Comparison of ENCODE assay signal across 15 cellular contexts in genomic region chr20:10306440-10307358, GRCh38.
DNase-seq lines count a peak whose midpoint lies in the region; ATAC-seq, FAIRE-seq and TF ChIP-seq lines count a peak whose summit lies in the region.
"Had no signal": no experiment of that assay in that cellular context is flagged by ENCODE, and none has a peak within 500 bp of the region (broad histone marks: within the 10 kb centered on the region; RNA-seq: fewer than 3 reads in every experiment).

No MANE protein-coding gene starts in this region.

- H3K27me3 Mint-ChIP-seq in natural killer cell treated with Interleukin-12 subunit alpha and Interleukin-12 subunit beta and Interleukin-15 and Interleukin-18, amount 100 ng/mL, for 72 hours, result peaks cover 10 to 25% of the 10 kb centered on the region in 2 donors

- H3K36me3 Mint-ChIP-seq in natural killer cell treated with Interleukin-12 subunit alpha and Interleukin-12 subunit beta and Interleukin-15 and Interleukin-18, amount 100 ng/mL, for 72 hours, result peaks cover 7% of the 10 kb centered on the region
- H3K36me3 Mint-ChIP-seq: IgD-negative memory B cell; mesothelial cell of epicardium; stimulated activated naive B cell treated with anti-CD40 and anti-IgM and Interleukin-4, amounts not matched to agents 10 μg/mL and 1 μg/mL and 100 μg/mL, for 72 hours had no signal

- no peak overlapping the region for H3K4me3 ChIP-seq in bronchial epithelial cell (ENCODE audit: low read depth, low read length)
- H3K4me3 ChIP-seq in H7 (ENCODE audit: insufficient read depth, low read depth, low read length), result no peak overlapping the region
- H3K4me3 ChIP-seq: skin epidermis had no signal

- no peaks in the 10 kb centered on the region for H3K27me3 ChIP-seq in bronchial epithelial cell (ENCODE audit: control insufficient read depth, insufficient read depth, low read length)
- no peaks in the 10 kb centered on the region for H3K27me3 ChIP-seq in H7 (ENCODE audit: control insufficient read depth, insufficient read depth, low read length)

- H3K4me1 Mint-ChIP-seq in natural killer cell treated with Interleukin-12 subunit alpha and Interleukin-12 subunit beta and Interleukin-15 and Interleukin-18, amount 100 ng/mL, for 72 hours (ENCODE audit: low read depth in 2 of 2), result peaks cover 29 to 34% of the 10 kb centered on the region in 2 donors
- H3K4me1 Mint-ChIP-seq: stimulated activated naive B cell treated with anti-CD40 and anti-IgM and Interleukin-4, amounts not matched to agents 10 μg/mL and 1 μg/mL and 100 μg/mL, for 72 hours had no signal

- H3K4me3 Mint-ChIP-seq in natural killer cell treated with Interleukin-12 subunit alpha and Interleukin-12 subunit beta and Interleukin-15 and Interleukin-18, amount 100 ng/mL, for 72 hours, result peak overlapping the region; percentile 41
- H3K4me3 Mint-ChIP-seq: activated naive CD4-positive, alpha-beta T cell treated with anti-CD3 and anti-CD28 coated beads for 36 hours; IgD-negative memory B cell; mesothelial cell of epicardium; stimulated activated naive B cell treated with anti-CD40 and anti-IgM and Interleukin-4, amounts not matched to agents 10 μg/mL and 1 μg/mL and 100 μg/mL, for 72 hours had no signal

- TF ChIP-seq CTCF in bronchial epithelial cell (IDR thresholded peaks at IDR 0.05; ENCODE audit: insufficient read depth, low read length, severe bottlenecking), result no peak

- no peak for ATAC-seq in natural killer cell treated with Interleukin-12 subunit alpha and Interleukin-12 subunit beta and Interleukin-15 and Interleukin-18, amount 100 ng/mL, for 72 hours
- ATAC-seq in HG02981 (IDR thresholded peaks at IDR 0.05; ENCODE audit: unreplicated experiment), result no peak
- ATAC-seq: esophagus mucosa; stimulated activated naive B cell treated with anti-CD40 and anti-IgM and Interleukin-4, amounts not matched to agents 10 μg/mL and 1 μg/mL and 100 μg/mL, for 72 hours had no signal

- no peaks in the 10 kb centered on the region for H3K9me3 Mint-ChIP-seq in natural killer cell treated with Interleukin-12 subunit alpha and Interleukin-12 subunit beta and Interleukin-15 and Interleukin-18, amount 100 ng/mL, for 72 hours
- H3K9me3 Mint-ChIP-seq: activated naive CD4-positive, alpha-beta T cell treated with anti-CD3 and anti-CD28 coated beads for 36 hours; mesothelial cell of epicardium had no signal

- no peak overlapping the region for H3K27ac Mint-ChIP-seq in natural killer cell treated with Interleukin-12 subunit alpha and Interleukin-12 subunit beta and Interleukin-15 and Interleukin-18, amount 100 ng/mL, for 72 hours
- H3K27ac Mint-ChIP-seq: activated naive CD4-positive, alpha-beta T cell treated with anti-CD3 and anti-CD28 coated beads for 36 hours; IgD-negative memory B cell; mesothelial cell of epicardium; stimulated activated naive B cell treated with anti-CD40 and anti-IgM and Interleukin-4, amounts not matched to agents 10 μg/mL and 1 μg/mL and 100 μg/mL, for 72 hours had no signal

- H3K36me3 ChIP-seq in bronchial epithelial cell (ENCODE audit: control insufficient read depth, insufficient read depth, low read length) (no peaks in the 10 kb centered on the region), H7 (replicated peaks; ENCODE audit: control insufficient read depth, insufficient read depth, low read length) (no peaks in the 10 kb centered on the region)

- peak; percentile 86 for DNase-seq in EH (ENCODE audit: low read depth)
- peak; percentile 63 for DNase-seq in NOMO-1 treated with DMSO at 0.1 percent for 48 hours (lab: John Stamatoyannopoulos, UW; ENCODE audit: unreplicated experiment)
- peak; percentile 75 for DNase-seq in bronchial epithelial cell (ENCODE audit: low read depth)
- DNase-seq in natural killer cell treated with Interleukin-12 subunit alpha and Interleukin-12 subunit beta and Interleukin-15 and Interleukin-18, amount 100 ng/mL, for 72 hours (ENCODE audit: low spot score), result no peak
- no peak for DNase-seq in DMS79 treated with DMSO at 0.1 percent for 48 hours (lab: John Stamatoyannopoulos, UW)
- no peak for DNase-seq in superior temporal gyrus (ENCODE audit: extremely low spot score)
- DNase-seq in H7, result no peak
- DNase-seq: activated naive CD4-positive, alpha-beta T cell treated with anti-CD3 and anti-CD28 coated beads for 36 hours; NCI-H748 treated with DMSO at 0.1 percent for 48 hours; stimulated activated naive B cell treated with anti-CD40 and anti-IgM and Interleukin-4, amounts not matched to agents 10 μg/mL and 1 μg/mL and 100 μg/mL, for 72 hours had no signal

- FAIRE-seq in bronchial epithelial cell (lab: Jason Lieb, UNC), result no peak

Comparison
In these comparisons a context has a peak if more than half of its experiments do, and no peak if none do; other contexts are left out.
1. DNase-seq: peak in EH (single experiment), NOMO-1 treated with DMSO at 0.1 percent for 48 hours (single experiment) and bronchial epithelial cell (single experiment); none in natural killer cell treated with Interleukin-12 subunit alpha and Interleukin-12 subunit beta and Interleukin-15 and Interleukin-18, amount 100 ng/mL, for 72 hours (single experiment), DMS79 treated with DMSO at 0.1 percent for 48 hours (single experiment), superior temporal gyrus (single experiment) and H7 (single experiment).